ENCODE assay signal across 15 cellular contexts in genomic region chr6:137111296-137112066, GRCh38.
"Had no signal": no experiment of that assay in that cellular context is flagged by ENCODE, and none has a peak within 500 bp of the region (broad histone marks: within the 10 kb centered on the region; RNA-seq: fewer than 3 reads in every experiment).

No MANE protein-coding gene starts in this region.

- H3K36me3 ChIP-seq: pancreas had no signal

- H3K4me3 ChIP-seq: pancreas had no signal

- H3K27me3 ChIP-seq: pancreas had no signal

- FAIRE-seq: colon, endothelial cell of umbilical vein, pancreas, TTC549 had no signal

- H3K9me3 ChIP-seq: pancreas had no signal

- DNase-seq: activated CD4-positive, alpha-beta T cell treated with anti-CD3 and anti-CD28 coated beads, Interleukin-2, amount 50 U/mL, for 1 hour; activated CD4-positive, CD25-positive, alpha-beta regulatory T cell; activated effector memory CD4-positive, alpha-beta T cell treated with anti-CD3 and anti-CD28 coated beads, Interleukin-2, amount 50 U/mL, for 16 hours; activated T-cell treated with anti-CD3 and anti-CD28 coated beads, Interleukin-2, amount 50 U/mL, for 24 hours; amygdala; effector CD4-positive, alpha-beta T cell; hippocampal formation; pancreas; stimulated activated CD4-positive, alpha-beta T cell treated with anti-CD3 and anti-CD28 coated beads, Interleukin-4, amount 100 ng/mL, for 1 hour; stimulated activated CD8-positive, alpha-beta memory T cell treated with anti-CD3 and anti-CD28 coated beads, Interleukin-4, amount 100 ng/mL, for 48 hours; stimulated activated naive CD8-positive, alpha-beta T cell treated with anti-CD3 and anti-CD28 coated beads, Interleukin-15, Interleukin-2, amounts not matched to agents 100 U/mL and 50 U/mL, for 24 hours; T-helper 17 cell had no signal

- H3K4me1 ChIP-seq: pancreas had no signal
